9 cellular contexts compared by ENCODE assay signal in genomic region chr12:61993734-61994345, GRCh38.
DNase-seq lines count a peak whose midpoint lies in the region; ATAC-seq, FAIRE-seq and TF ChIP-seq lines count a peak whose summit lies in the region.
"Had no signal": no experiment of that assay in that cellular context is flagged by ENCODE, and none has a peak within 500 bp of the region (broad histone marks: within the 10 kb centered on the region; RNA-seq: fewer than 3 reads in every experiment).

No MANE protein-coding gene starts in this region.

- H3K27ac ChIP-seq in RWPE2 (ENCODE audit: poor library complexity, severe bottlenecking), result no peak overlapping the region
- H3K27ac ChIP-seq in CD8-positive, alpha-beta memory T cell (ENCODE audit: low read depth, low read length), result no peak overlapping the region
- H3K27ac ChIP-seq: epithelial cell of prostate had no signal

- POLR2A ChIA-PET in CD8-positive, alpha-beta memory T cell (lab: Charles Lee), result no interaction called here

- TF ChIP-seq POLR2A in H54 (IDR thresholded peaks at IDR 0.05; ENCODE audit: low read depth, low read length), result no peak

- H3K4me3 Mint-ChIP-seq in glutamatergic neuron (ENCODE audit: unreplicated experiment), result no peak overlapping the region
- H3K4me3 Mint-ChIP-seq in stimulated activated naive CD8-positive, alpha-beta T cell treated with anti-CD3 and anti-CD28 coated beads, Interleukin-15, amount 100 ng/mL, for 72 hours, result no peak overlapping the region
- no peak overlapping the region for H3K4me3 Mint-ChIP-seq in CD8-positive, alpha-beta memory T cell

- peak; percentile 15 for DNase-seq in Ammon's horn (ENCODE audit: low spot score)
- DNase-seq in RWPE2 (ENCODE audit: low spot score), result no peak
- DNase-seq in glutamatergic neuron, result no peak
- DNase-seq in stimulated activated naive CD8-positive, alpha-beta T cell treated with anti-CD3 and anti-CD28 coated beads, Interleukin-15, amount 100 ng/mL, for 72 hours, result peak in 1 of 2 donors; percentile 1
- no peak for DNase-seq in CD8-positive, alpha-beta memory T cell
- DNase-seq in H54 (ENCODE audit: insufficient read length, low spot score), result no peak

- no peaks in the 10 kb centered on the region for H3K9me3 Mint-ChIP-seq in glutamatergic neuron (ENCODE audit: unreplicated experiment)
- no peaks in the 10 kb centered on the region for H3K9me3 Mint-ChIP-seq in stimulated activated naive CD8-positive, alpha-beta T cell treated with anti-CD3 and anti-CD28 coated beads, Interleukin-15, amount 100 ng/mL, for 72 hours
- H3K9me3 Mint-ChIP-seq in CD8-positive, alpha-beta memory T cell, result peaks cover 0 to 5% (median 0%) of the 10 kb centered on the region in 5 donors

- CTCF ChIA-PET in CD8-positive, alpha-beta memory T cell (lab: Charles Lee), result no interaction called here

- no peak for FAIRE-seq in H54 (lab: Jason Lieb, UNC)

- no peaks in the 10 kb centered on the region for H3K36me3 Mint-ChIP-seq in glutamatergic neuron (ENCODE audit: unreplicated experiment)
- H3K36me3 Mint-ChIP-seq in CD8-positive, alpha-beta memory T cell, result no peaks in the 10 kb centered on the region

- no peaks in the 10 kb centered on the region for H3K4me1 Mint-ChIP-seq in glutamatergic neuron (ENCODE audit: low read depth, unreplicated experiment)
- H3K4me1 Mint-ChIP-seq in stimulated activated naive CD8-positive, alpha-beta T cell treated with anti-CD3 and anti-CD28 coated beads, Interleukin-15, amount 100 ng/mL, for 72 hours, result no peaks in the 10 kb centered on the region
- no peaks in the 10 kb centered on the region for H3K4me1 Mint-ChIP-seq in CD8-positive, alpha-beta memory T cell

- no peaks in the 10 kb centered on the region for H3K9me3 ChIP-seq in RWPE2 (ENCODE audit: severe bottlenecking)
- H3K9me3 ChIP-seq in CD8-positive, alpha-beta memory T cell (ENCODE audit: low read length), result no peaks in the 10 kb centered on the region

- peak; percentile 88 for ATAC-seq in GM18858 (IDR thresholded peaks at IDR 0.05; ENCODE audit: unreplicated experiment)
- ATAC-seq in HG03432 (IDR thresholded peaks at IDR 0.05; ENCODE audit: unreplicated experiment), result peak; percentile 91
- peak; percentile 79 for ATAC-seq in RWPE2 (ENCODE audit: low read depth)
- peak; percentile 81 for ATAC-seq in stimulated activated naive CD8-positive, alpha-beta T cell treated with anti-CD3 and anti-CD28 coated beads, Interleukin-15, amount 100 ng/mL, for 72 hours

- no peaks in the 10 kb centered on the region for H3K36me3 ChIP-seq in RWPE2 (ENCODE audit: low read depth)
- H3K36me3 ChIP-seq in CD8-positive, alpha-beta memory T cell (ENCODE audit: insufficient read depth, low read length), result no peaks in the 10 kb centered on the region

- H3K27me3 ChIP-seq in RWPE2 (ENCODE audit: insufficient read depth, poor library complexity, severe bottlenecking), result no peaks in the 10 kb centered on the region
- H3K27me3 ChIP-seq in CD8-positive, alpha-beta memory T cell (ENCODE audit: insufficient read depth, low read length, poor library complexity, severe bottlenecking), result no peaks in the 10 kb centered on the region

- H3K27ac Mint-ChIP-seq in glutamatergic neuron (ENCODE audit: unreplicated experiment), result no peak overlapping the region
- H3K27ac Mint-ChIP-seq in stimulated activated naive CD8-positive, alpha-beta T cell treated with anti-CD3 and anti-CD28 coated beads, Interleukin-15, amount 100 ng/mL, for 72 hours, result no peak overlapping the region
- H3K27ac Mint-ChIP-seq in CD8-positive, alpha-beta memory T cell, result no peak overlapping the region

- H3K27me3 Mint-ChIP-seq in glutamatergic neuron (ENCODE audit: unreplicated experiment), result no peaks in the 10 kb centered on the region
- peaks cover 9% of the 10 kb centered on the region for H3K27me3 Mint-ChIP-seq in stimulated activated naive CD8-positive, alpha-beta T cell treated with anti-CD3 and anti-CD28 coated beads, Interleukin-15, amount 100 ng/mL, for 72 hours
- peaks cover 0 to 3% of the 10 kb centered on the region in 2 donors for H3K27me3 Mint-ChIP-seq in CD8-positive, alpha-beta memory T cell

- no peak overlapping the region for H3K4me3 ChIP-seq in RWPE2 (ENCODE audit: severe bottlenecking)
- H3K4me3 ChIP-seq in CD8-positive, alpha-beta memory T cell (ENCODE audit: low read length), result no peak overlapping the region

- no peaks in the 10 kb centered on the region for H3K4me1 ChIP-seq in RWPE2 (ENCODE audit: insufficient read depth, poor library complexity, severe bottlenecking)
- H3K4me1 ChIP-seq in CD8-positive, alpha-beta memory T cell (ENCODE audit: insufficient read depth, low read length), result no peaks in the 10 kb centered on the region

- peak; percentile 81 for TF ChIP-seq CTCF in RWPE2 (IDR thresholded peaks at IDR 0.05; ENCODE audit: poor library complexity, severe bottlenecking)
- TF ChIP-seq CTCF in glutamatergic neuron (IDR thresholded peaks at IDR 0.05; ENCODE audit: partially characterized antibody, unreplicated experiment), result peak; percentile 51
